In genomic region chr12:104999347-104999685, GRCh38 we compare ENCODE assay signal across 9 cellular contexts. TPM values are rescaled to one million over a fixed set of nuclear protein-coding genes. Genes with fewer than 3 reads are reported as not detected.
DNase-seq lines count a peak whose midpoint lies in the region; TF ChIP-seq lines count a peak whose summit lies in the region.
"Had no signal": no experiment of that assay in that cellular context is flagged by ENCODE, and none has a peak within 500 bp of the region (broad histone marks: within the 10 kb centered on the region; RNA-seq: fewer than 3 reads in every experiment).

No MANE protein-coding gene starts in this region.

- peak; percentile 4 for DNase-seq in GM03348 (ENCODE audit: low spot score)
- no peak for DNase-seq in nephron progenitor cell
- no peak for DNase-seq in activated gamma-delta T cell treated with Interleukin-2 at 50 U/mL for 16 hours
- no peak for DNase-seq in SKM-1 (lab: John Stamatoyannopoulos, UW; ENCODE audit: unreplicated experiment)
- DNase-seq in activated naive CD8-positive, alpha-beta T cell treated with anti-CD3 and anti-CD28 coated beads for 36 hours, result no peak
- DNase-seq: CD4-positive, alpha-beta memory T cell; H9 had no signal

- no peaks in the 10 kb centered on the region for H3K9me3 Mint-ChIP-seq in dendritic cell treated with granulocyte-macrophage colony-stimulating factor and Interleukin-4, amounts not matched to agents 40 ng/mL and 50 ng/mL, for 4 days
- no peaks in the 10 kb centered on the region for H3K9me3 Mint-ChIP-seq in nephron progenitor cell
- peaks cover 10% of the 10 kb centered on the region for H3K9me3 Mint-ChIP-seq in activated naive CD8-positive, alpha-beta T cell treated with anti-CD3 and anti-CD28 coated beads for 36 hours
- H3K9me3 Mint-ChIP-seq: GM23338, H9 had no signal

- peaks cover 100% of the 10 kb centered on the region for H3K36me3 Mint-ChIP-seq in dendritic cell treated with granulocyte-macrophage colony-stimulating factor and Interleukin-4, amounts not matched to agents 40 ng/mL and 50 ng/mL, for 4 days (ENCODE audit: low read depth)
- H3K36me3 Mint-ChIP-seq in nephron progenitor cell (ENCODE audit: low read depth), result peaks cover 89% of the 10 kb centered on the region
- H3K36me3 Mint-ChIP-seq in activated naive CD8-positive, alpha-beta T cell treated with anti-CD3 and anti-CD28 coated beads for 36 hours, result peaks cover 78% of the 10 kb centered on the region

- intact Hi-C loops in dendritic cell treated with granulocyte-macrophage colony-stimulating factor and Interleukin-4, amounts not matched to agents 40 ng/mL and 50 ng/mL, for 4 days (cut with micrococcal nuclease), result loop anchor here (10.0 kb wide), 1 partner anchor 45 kb away; no protein-coding TSS in a partner anchor

- no peak for TF ChIP-seq CTCF in nephron progenitor cell (IDR thresholded peaks at IDR 0.05)

- H3K4me1 Mint-ChIP-seq in dendritic cell treated with granulocyte-macrophage colony-stimulating factor and Interleukin-4, amounts not matched to agents 40 ng/mL and 50 ng/mL, for 4 days (ENCODE audit: low read depth), result peaks cover 42% of the 10 kb centered on the region
- H3K4me1 Mint-ChIP-seq in nephron progenitor cell, result no peaks in the 10 kb centered on the region
- peaks cover 15% of the 10 kb centered on the region for H3K4me1 Mint-ChIP-seq in activated naive CD8-positive, alpha-beta T cell treated with anti-CD3 and anti-CD28 coated beads for 36 hours
- H3K4me1 Mint-ChIP-seq: GM23338, H9 had no signal

- H3K27ac Mint-ChIP-seq in dendritic cell treated with granulocyte-macrophage colony-stimulating factor and Interleukin-4, amounts not matched to agents 40 ng/mL and 50 ng/mL, for 4 days, result peak overlapping the region; percentile 69
- peak overlapping the region; percentile 58 for H3K27ac Mint-ChIP-seq in nephron progenitor cell
- H3K27ac Mint-ChIP-seq in activated naive CD8-positive, alpha-beta T cell treated with anti-CD3 and anti-CD28 coated beads for 36 hours, result no peak overlapping the region

- no peaks in the 10 kb centered on the region for H3K27me3 Mint-ChIP-seq in dendritic cell treated with granulocyte-macrophage colony-stimulating factor and Interleukin-4, amounts not matched to agents 40 ng/mL and 50 ng/mL, for 4 days
- no peaks in the 10 kb centered on the region for H3K27me3 Mint-ChIP-seq in nephron progenitor cell (ENCODE audit: low read depth, poor library complexity)
- H3K27me3 Mint-ChIP-seq in activated naive CD8-positive, alpha-beta T cell treated with anti-CD3 and anti-CD28 coated beads for 36 hours, result no peaks in the 10 kb centered on the region
- H3K27me3 Mint-ChIP-seq: CD4-positive, alpha-beta memory T cell had no signal

- H3K4me3 Mint-ChIP-seq in dendritic cell treated with granulocyte-macrophage colony-stimulating factor and Interleukin-4, amounts not matched to agents 40 ng/mL and 50 ng/mL, for 4 days, result no peak overlapping the region
- no peak overlapping the region for H3K4me3 Mint-ChIP-seq in nephron progenitor cell
- H3K4me3 Mint-ChIP-seq in activated naive CD8-positive, alpha-beta T cell treated with anti-CD3 and anti-CD28 coated beads for 36 hours, result no peak overlapping the region
- H3K4me3 Mint-ChIP-seq: CD4-positive, alpha-beta memory T cell; GM23338; H9 had no signal

RNA-seq across cellular contexts. Expression of gene NOPCHAP1, which starts 13.2 kb away (rescaled TPM):
- 10 to 100 TPM; 42.1 to 42.3 TPM for total RNA-seq in activated naive CD8-positive, alpha-beta T cell treated with anti-CD3 and anti-CD28 coated beads for 36 hours

RNA-seq across cellular contexts. Expression of gene SLC41A2, which starts 41.2 kb away (rescaled TPM):
- total RNA-seq in activated naive CD8-positive, alpha-beta T cell treated with anti-CD3 and anti-CD28 coated beads for 36 hours, result 1 to 10 TPM; 4.6 to 6.4 TPM
